Comparison of ENCODE assay signal across 8 cellular contexts in genomic region chr1:212698467-212699103, GRCh38. TPM values are rescaled to one million over a fixed set of nuclear protein-coding genes. Genes with fewer than 3 reads are reported as not detected.
DNase-seq lines count a peak whose midpoint lies in the region; ATAC-seq and TF ChIP-seq lines count a peak whose summit lies in the region.

No MANE protein-coding gene starts in this region.

- H3K4me3 Mint-ChIP-seq in activated CD4-positive, alpha-beta T cell treated with anti-CD3 and anti-CD28 coated beads, Interleukin-2, amount 10 ng/mL, durations not matched to agents 24 days and 14 days = peak overlapping the region; percentile 86

- peaks cover 75% of the 10 kb centered on the region for H3K27me3 ChIP-seq in HUES64 (ENCODE audit: insufficient read depth, low read length)

- H3K36me3 ChIP-seq in HUES64 (ENCODE audit: insufficient read depth, low read length) = no peaks in the 10 kb centered on the region

- H3K4me1 Mint-ChIP-seq in activated CD4-positive, alpha-beta T cell treated with anti-CD3 and anti-CD28 coated beads, Interleukin-2, amount 10 ng/mL, durations not matched to agents 24 days and 14 days = peaks cover 47% of the 10 kb centered on the region

- H3K27ac Mint-ChIP-seq in activated CD4-positive, alpha-beta T cell treated with anti-CD3 and anti-CD28 coated beads, Interleukin-2, amount 10 ng/mL, durations not matched to agents 24 days and 14 days = peak overlapping the region; percentile 76

- H3K9me3 Mint-ChIP-seq in activated CD4-positive, alpha-beta T cell treated with anti-CD3 and anti-CD28 coated beads, Interleukin-2, amount 10 ng/mL, durations not matched to agents 24 days and 14 days = no peaks in the 10 kb centered on the region

- H3K4me3 ChIP-seq in HUES64 (ENCODE audit: low read length) (peak overlapping the region; percentile 53), epithelial cell of esophagus (ENCODE audit: low read length) (peak overlapping the region; percentile 34), skin epidermis (peak overlapping the region; percentile 39 to 60 (median 54))

- 36% methylated on average over 11 of the region's 12 CpGs for WGBS in HUES64

- ATAC-seq in GM19324 (IDR thresholded peaks at IDR 0.05; ENCODE audit: low FRiP score, unreplicated experiment) (no peak), HG03280 (IDR thresholded peaks at IDR 0.05; ENCODE audit: unreplicated experiment) (no peak)

- H3K4me1 ChIP-seq in HUES64 (ENCODE audit: insufficient read depth, low read length) = peaks cover 8% of the 10 kb centered on the region; the same call in 1 of the 2 replicates

- H3K9me3 ChIP-seq in HUES64 (ENCODE audit: insufficient read depth, low read depth, low read length) = no peaks in the 10 kb centered on the region

- intact Hi-C loops in activated CD4-positive, alpha-beta T cell treated with anti-CD3 and anti-CD28 coated beads, Interleukin-2, amount 10 ng/mL, durations not matched to agents 24 days and 14 days (cut with micrococcal nuclease) = loop anchor here (1.0 kb wide), 3 partner anchors 20 to 84 kb away; no protein-coding TSS in a partner anchor

- no peak overlapping the region for H3K9ac ChIP-seq in HUES64 (ENCODE audit: low read depth, low read length)

- H3K27ac ChIP-seq in HUES64 (ENCODE audit: low read depth, low read length) (no peak overlapping the region), skin epidermis (peak overlapping the region in 7 of 21 experiments; percentile 5 to 85 (median 66))

- no peak for DNase-seq in activated CD4-positive, alpha-beta T cell treated with anti-CD3 and anti-CD28 coated beads, Interleukin-2, amount 10 ng/mL, durations not matched to agents 24 days and 14 days
- no peak for DNase-seq in activated CD4-positive, alpha-beta T cell treated with anti-CD3 and anti-CD28 coated beads, Interleukin-2, amount 50 U/mL, for 48 hours
- peak; percentile 36 for DNase-seq in epithelial cell of esophagus (ENCODE audit: low read depth)
- no peak for DNase-seq in NCI-H748 (lab: John Stamatoyannopoulos, UW; ENCODE audit: unreplicated experiment)

- peaks cover 31% of the 10 kb centered on the region for H3K36me3 Mint-ChIP-seq in activated CD4-positive, alpha-beta T cell treated with anti-CD3 and anti-CD28 coated beads, Interleukin-2, amount 10 ng/mL, durations not matched to agents 24 days and 14 days (ENCODE audit: low read depth)

- no peak for TF ChIP-seq CTCF in epithelial cell of esophagus (IDR thresholded peaks at IDR 0.05; ENCODE audit: insufficient read depth, low read depth, low read length, missing control alignments)

- peaks cover 15% of the 10 kb centered on the region for H3K27me3 Mint-ChIP-seq in activated CD4-positive, alpha-beta T cell treated with anti-CD3 and anti-CD28 coated beads, Interleukin-2, amount 10 ng/mL, durations not matched to agents 24 days and 14 days

RNA-seq across cellular contexts. Expression of gene BATF3, which starts 1.1 kb away (rescaled TPM):
- total RNA-seq in activated CD4-positive, alpha-beta T cell treated with anti-CD3 and anti-CD28 coated beads, Interleukin-2, amount 10 ng/mL, durations not matched to agents 24 days and 14 days = 100.0 and 100 TPM in 2 replicates
- 1.7 TPM for polyA plus RNA-seq in HUES64 (2013, experiment 1 of 2)
- 1.8 TPM for polyA plus RNA-seq in HUES64 (2013, experiment 2 of 2)
